ENCODE assay signal across 17 cellular contexts in genomic region chr5:62152394-62153123, GRCh38.
DNase-seq lines count a peak whose midpoint lies in the region; ATAC-seq and TF ChIP-seq lines count a peak whose summit lies in the region.
"Had no signal": no experiment of that assay in that cellular context is flagged by ENCODE, and none has a peak within 500 bp of the region (broad histone marks: within the 10 kb centered on the region; RNA-seq: fewer than 3 reads in every experiment).

No MANE protein-coding gene starts in this region.

- H2AFZ ChIP-seq in osteoblast (ENCODE audit: low read length): no peak overlapping the region

- H3K36me3 ChIP-seq in osteoblast (ENCODE audit: insufficient read depth, low read length): no peaks in the 10 kb centered on the region

- no peaks in the 10 kb centered on the region for H3K4me1 Mint-ChIP-seq in immature natural killer cell
- H3K4me1 Mint-ChIP-seq: activated naive CD8-positive, alpha-beta T cell treated with anti-CD3 and anti-CD28 coated beads, Interleukin-2, amount 10 ng/mL, durations not matched to agents 7 days and 5 days; CD4-positive, CD25-positive, alpha-beta regulatory T cell; memory B cell had no signal

- no peaks in the 10 kb centered on the region for H4K20me1 ChIP-seq in osteoblast (ENCODE audit: insufficient read depth, low read length)

- H3K4me3 ChIP-seq in epithelial cell of esophagus (ENCODE audit: low read length) (no peak overlapping the region), osteoblast (ENCODE audit: insufficient read depth, low read length) (no peak overlapping the region)
- H3K4me3 ChIP-seq: skin epidermis had no signal

- no peaks in the 10 kb centered on the region for H3K9me3 ChIP-seq in osteoblast (ENCODE audit: low read depth, low read length)

- TF ChIP-seq CTCF in epithelial cell of esophagus (IDR thresholded peaks at IDR 0.05; ENCODE audit: insufficient read depth, low read depth, low read length, missing control alignments) (no peak), osteoblast (IDR thresholded peaks at IDR 0.05; ENCODE audit: extremely low read depth, low read depth, low read length) (no peak)

- no peak overlapping the region for H3K4me2 ChIP-seq in osteoblast (ENCODE audit: insufficient read depth, low read length)

- H3K27me3 ChIP-seq in osteoblast (ENCODE audit: insufficient read depth, low read length): no peaks in the 10 kb centered on the region

- peaks cover 0 to 4% (median 0%) of the 10 kb centered on the region in 3 donors for H3K36me3 Mint-ChIP-seq in immature natural killer cell
- H3K36me3 Mint-ChIP-seq: activated naive CD8-positive, alpha-beta T cell treated with anti-CD3 and anti-CD28 coated beads, Interleukin-2, amount 10 ng/mL, durations not matched to agents 7 days and 5 days; CD4-positive, CD25-positive, alpha-beta regulatory T cell; memory B cell had no signal

- H3K9me3 Mint-ChIP-seq in immature natural killer cell: peaks cover 0 to 14% (median 5%) of the 10 kb centered on the region in 6 donors

- no peak overlapping the region for H3K27ac Mint-ChIP-seq in immature natural killer cell
- H3K27ac Mint-ChIP-seq: activated naive CD8-positive, alpha-beta T cell treated with anti-CD3 and anti-CD28 coated beads, Interleukin-2, amount 10 ng/mL, durations not matched to agents 7 days and 5 days; CD4-positive, CD25-positive, alpha-beta regulatory T cell; memory B cell; T-helper 1 cell treated with Interleukin-12 subunit alpha and Interleukin-12 subunit beta and Interleukin-4 antibody, amounts not matched to agents 30 μg/mL and 1 μg/mL, for 36 hours had no signal

- peaks cover 0 to 4% (median 0%) of the 10 kb centered on the region in 3 donors for H3K27me3 Mint-ChIP-seq in immature natural killer cell (ENCODE audit: low read depth in 3 of 3)

- ATAC-seq in GM19351 (IDR thresholded peaks at IDR 0.05; ENCODE audit: unreplicated experiment) (no peak), GM21529 (IDR thresholded peaks at IDR 0.05; ENCODE audit: unreplicated experiment) (no peak)
- ATAC-seq: stimulated activated naive CD8-positive, alpha-beta T cell treated with anti-CD3 and anti-CD28 coated beads, Interleukin-15, Interleukin-2, amounts not matched to agents 100 U/mL and 50 U/mL, for 24 hours had no signal

- no peaks in the 10 kb centered on the region for H3K79me2 ChIP-seq in osteoblast (ENCODE audit: insufficient read depth, low read length)

- H3K4me3 Mint-ChIP-seq in immature natural killer cell: no peak overlapping the region
- H3K4me3 Mint-ChIP-seq: activated naive CD8-positive, alpha-beta T cell treated with anti-CD3 and anti-CD28 coated beads, Interleukin-2, amount 10 ng/mL, durations not matched to agents 7 days and 5 days; CD4-positive, CD25-positive, alpha-beta regulatory T cell; memory B cell; T-helper 1 cell treated with Interleukin-12 subunit alpha and Interleukin-12 subunit beta and Interleukin-4 antibody, amounts not matched to agents 30 μg/mL and 1 μg/mL, for 36 hours had no signal

- DNase-seq in NCI-H1105 (lab: John Stamatoyannopoulos, UW) (peak; percentile 9), NCI-H345 treated with DMSO at 0.1 percent for 48 hours (lab: John Stamatoyannopoulos, UW; ENCODE audit: unreplicated experiment) (peak; percentile 88), epithelial cell of esophagus (ENCODE audit: low read depth) (peak; percentile 12), osteoblast (ENCODE audit: insufficient read length, low spot score, missing footprints) (peak; percentile 30), immature natural killer cell (no peak), NCI-H1930 (lab: John Stamatoyannopoulos, UW) (no peak)
- DNase-seq: activated CD4-positive, alpha-beta T cell treated with anti-CD3 and anti-CD28 coated beads for 1 hour; activated naive CD8-positive, alpha-beta T cell treated with anti-CD3 and anti-CD28 coated beads, Interleukin-2, amount 10 ng/mL, durations not matched to agents 7 days and 5 days; activated T-cell treated with anti-CD3 and anti-CD28 coated beads for 4 hours; CD4-positive, CD25-positive, alpha-beta regulatory T cell; NCI-H2107; stimulated activated naive CD8-positive, alpha-beta T cell treated with anti-CD3 and anti-CD28 coated beads, Interleukin-15, Interleukin-2, amounts not matched to agents 100 U/mL and 50 U/mL, for 24 hours had no signal

- no peak overlapping the region for H3K27ac ChIP-seq in osteoblast (ENCODE audit: low read depth, low read length)
- H3K27ac ChIP-seq: skin epidermis had no signal

- H3K4me1 ChIP-seq in osteoblast (ENCODE audit: insufficient read depth, low read length): no peaks in the 10 kb centered on the region

Comparison
In these comparisons a context has a peak if more than half of its experiments do, and no peak if none do; other contexts are left out.
1. DNase-seq: peak in NCI-H1105 (single experiment), NCI-H345 treated with DMSO at 0.1 percent for 48 hours (single experiment), epithelial cell of esophagus (single experiment) and osteoblast (single experiment); none in immature natural killer cell (0 of 3) and NCI-H1930 (0 of 2).